ENCODE assay signal across 8 cellular contexts in genomic region chr9:23826120-23826629, GRCh38.
DNase-seq lines count a peak whose midpoint lies in the region; TF ChIP-seq lines count a peak whose summit lies in the region.

Gene ELAVL2 (minus strand): TSS chr9:23826240. CDS start chr9:23762234, 64,006 bp downstream.

- no peak within 1 kb of the TSS for H3K4me3 Mint-ChIP-seq in T-helper 2 cell treated with Interferon-gamma antibody and Interleukin-4, amounts not matched to agents 5 μg/mL and 100 μg/mL, for 36 hours

- TF ChIP-seq CTCF in RWPE1 (conservative IDR thresholded peaks at IDR 0.05; ENCODE audit: low read depth), result no peak
- no peak for TF ChIP-seq CTCF in retinal pigment epithelial cell (conservative IDR thresholded peaks at IDR 0.05; ENCODE audit: low read depth, low read length)

- POLR2A ChIA-PET in RWPE1 (lab: Yijun Ruan, JAX; ENCODE audit: low non-redundant PET), result no interaction called here

- H3K27me3 Mint-ChIP-seq in T-helper 2 cell treated with Interferon-gamma antibody and Interleukin-4, amounts not matched to agents 5 μg/mL and 100 μg/mL, for 36 hours (ENCODE audit: low read depth), result peaks cover 20% of the 10 kb centered on the region

- H3K4me1 Mint-ChIP-seq in T-helper 2 cell treated with Interferon-gamma antibody and Interleukin-4, amounts not matched to agents 5 μg/mL and 100 μg/mL, for 36 hours (ENCODE audit: low read depth), result no peaks in the 10 kb centered on the region

- H3K36me3 Mint-ChIP-seq in T-helper 2 cell treated with Interferon-gamma antibody and Interleukin-4, amounts not matched to agents 5 μg/mL and 100 μg/mL, for 36 hours (ENCODE audit: low read depth), result no peaks in the 10 kb centered on the region

- no peak within 1 kb of the TSS for H3K27ac Mint-ChIP-seq in T-helper 2 cell treated with Interferon-gamma antibody and Interleukin-4, amounts not matched to agents 5 μg/mL and 100 μg/mL, for 36 hours

- DNase-seq in T-helper 2 cell, result peak in 3 of 5 experiments; percentile 4 to 81 (median 19)
- no peak for DNase-seq in T-helper 2 cell treated with Interferon-gamma antibody and Interleukin-4, amounts not matched to agents 5 μg/mL and 100 μg/mL, for 36 hours (ENCODE audit: low spot score)
- peak; percentile 98 for DNase-seq in RWPE1 (ENCODE audit: low spot score)
- peak; percentile 32 for DNase-seq in central memory CD4-positive, alpha-beta T cell
- peak; percentile 97 for DNase-seq in retinal pigment epithelial cell (ENCODE audit: low read depth)
- DNase-seq in LoVo (ENCODE audit: low spot score), result no peak
- no peak for DNase-seq in HuH-7 (ENCODE audit: low spot score)

- peak within 1 kb of the TSS; percentile 54 for H3K27ac ChIP-seq in RWPE1

- H3K9me3 Mint-ChIP-seq in T-helper 2 cell treated with Interferon-gamma antibody and Interleukin-4, amounts not matched to agents 5 μg/mL and 100 μg/mL, for 36 hours, result no peaks in the 10 kb centered on the region

- CTCF ChIA-PET in RWPE1 (lab: Yijun Ruan, JAX), result no interaction called here

- H3K4me3 ChIP-seq in iPS-11a (ENCODE audit: low read depth, low read length) (peak within 1 kb of the TSS; percentile 75), retinal pigment epithelial cell (ENCODE audit: low read length) (peak within 1 kb of the TSS; percentile 66)

Comparison
In these comparisons a context has a peak if more than half of its experiments do, and no peak if none do; other contexts are left out.
1. DNase-seq: peak in T-helper 2 cell (3 of 5), RWPE1 (single experiment), central memory CD4-positive, alpha-beta T cell (single experiment) and retinal pigment epithelial cell (single experiment); none in T-helper 2 cell treated with Interferon-gamma antibody and Interleukin-4, amounts not matched to agents 5 μg/mL and 100 μg/mL, for 36 hours (single experiment), LoVo (single experiment) and HuH-7 (single experiment).